In the genomic region with DNA sequence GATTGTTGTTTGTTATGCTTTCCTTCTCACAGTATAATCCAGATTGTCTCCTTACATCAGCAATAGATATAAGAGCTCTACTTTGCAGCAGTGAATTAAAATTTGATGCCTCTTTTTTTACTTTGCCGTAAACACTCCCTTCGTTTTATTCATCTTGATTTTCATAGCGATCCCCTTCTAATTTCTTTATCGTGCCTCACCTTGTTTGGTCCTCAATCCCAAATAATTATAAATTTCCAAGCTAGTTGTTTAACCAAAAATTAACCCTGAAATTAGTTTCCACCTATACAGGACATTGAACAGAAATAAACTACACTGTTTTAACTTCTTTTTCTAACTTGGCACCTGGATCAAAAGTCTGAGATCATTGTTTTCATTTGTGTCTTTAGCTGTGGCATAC, we compare ENCODE assay signal across 22 cellular contexts. TPM values are rescaled to one million over a fixed set of nuclear protein-coding genes. Genes with fewer than 3 reads are reported as not detected.
"Had no signal": no experiment of that assay in that cellular context is flagged by ENCODE, and none has a peak within 500 bp of the region (broad histone marks: within the 10 kb centered on the region; RNA-seq: fewer than 3 reads in every experiment).

No MANE protein-coding gene starts in this region.

- H3K27ac ChIP-seq: SJSA1, SK-N-MC had no signal

- H3K4me1 ChIP-seq: SJSA1 had no signal

- ATAC-seq: HepG2 had no signal

- H3K4me3 ChIP-seq: MG63, SJSA1, SK-N-MC had no signal

- H3K27me3 ChIP-seq: MG63, SJSA1 had no signal

- DNase-seq: IMR-90, Karpas-422, KG1, MG63, NCI-H1092, NCI-H1417, NCI-H1436 treated with DMSO at 0.1 percent for 48 hours, NCI-H187 treated with DMSO at 0.1 percent for 48 hours, NCI-H2029 treated with DMSO at 0.1 percent for 48 hours, NCI-H226, NCI-H446, NCI-H510A, NCI-H524 treated with DMSO at 0.1 percent for 48 hours, NCI-H774, Right ventricle myocardium superior, RPMI8226, SIG-M5 had no signal

- H3K36me3 ChIP-seq: MG63, SJSA1 had no signal

- H3K9me3 ChIP-seq: MG63, SJSA1 had no signal

RNA-seq across cellular contexts. Expression of gene GRID2, which starts 35.1 kb away (rescaled TPM):
- total RNA-seq: HepG2; HT-29; Right ventricle myocardium superior; SJSA1; T-helper 1 cell treated with Interleukin-12 subunit alpha and Interleukin-12 subunit beta and Interleukin-4 antibody, amounts not matched to agents 30 ng/mL and 1 ng/mL, for 36 hours had no signal
- polyA plus RNA-seq: HepG2, IMR-90 had no signal
